ENCODE assay signal across 9 cellular contexts in the genomic region with DNA sequence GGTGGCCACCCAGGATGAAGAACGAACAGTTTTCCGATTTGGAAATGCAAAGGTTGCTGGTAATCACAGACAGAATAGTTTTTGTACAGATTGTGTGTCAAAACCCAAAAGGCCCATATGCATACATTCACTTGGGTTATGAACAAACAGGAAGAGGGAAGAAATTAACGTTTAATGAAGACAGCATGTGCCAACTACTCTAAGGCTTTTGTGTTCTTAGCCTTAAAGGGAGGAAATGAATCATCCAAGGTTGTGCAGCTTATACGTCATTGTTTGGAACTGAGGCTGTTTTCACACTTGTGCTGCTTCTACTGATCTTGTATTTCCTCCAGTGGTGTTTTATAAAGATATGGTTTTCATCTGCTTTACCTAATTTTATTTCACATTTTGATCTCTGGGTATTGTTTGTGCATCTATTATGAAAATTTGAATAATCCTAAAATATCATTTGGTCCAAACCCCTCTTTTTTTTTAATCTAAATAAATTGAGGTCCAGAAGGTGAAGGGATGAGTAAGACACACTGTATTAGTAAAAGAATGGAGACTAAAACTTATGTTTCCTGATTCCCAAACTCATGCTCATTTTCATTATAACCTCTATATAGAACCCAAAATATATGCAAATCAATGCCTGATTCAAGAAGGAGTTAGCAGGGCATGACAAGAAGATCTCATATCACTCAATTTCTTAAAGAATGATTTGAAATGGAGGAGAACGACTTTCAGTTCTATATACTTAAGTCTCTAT.
A peak's percentile ranks its signal among the peaks of the same experiment; 100 is the strongest.
DNase-seq lines count a peak whose midpoint lies in the region; ATAC-seq, FAIRE-seq and TF ChIP-seq lines count a peak whose summit lies in the region.
"Had no signal": no experiment of that assay in that cellular context is flagged by ENCODE, and none has a peak within 500 bp of the region (broad histone marks: within the 10 kb centered on the region; RNA-seq: fewer than 3 reads in every experiment).

No MANE protein-coding gene starts in this region.

- ATAC-seq in GM12878 (peak; percentile 77), GM23338 (no peak)

- H3K27ac ChIP-seq in GM12878 (ENCODE audit: control insufficient read depth, insufficient read depth) = no peak overlapping the region
- no peak overlapping the region for H3K27ac ChIP-seq in GM23338 (ENCODE audit: low read depth)

- H2AFZ ChIP-seq in GM12878 (ENCODE audit: control insufficient read depth, low read depth, low read length) (no peak overlapping the region), GM23338 (no peak overlapping the region)

- intact Hi-C loops in GM12878 (cut with micrococcal nuclease; ENCODE audit: unreplicated experiment) = no loop called here

- H3K4me3 ChIP-seq in GM12878 (no peak overlapping the region), GM23338 (no peak overlapping the region)

- H3K4me3 Mint-ChIP-seq in GM23338 (no peak overlapping the region), type B pancreatic cell (no peak overlapping the region)
- H3K4me3 Mint-ChIP-seq: activated T-cell treated with anti-CD3 and anti-CD28 coated beads, Interleukin-2, amount 50 U/mL, for 24 hours had no signal

- DNase-seq in DMS53 (lab: John Stamatoyannopoulos, UW) (peak; percentile 80), HS-5 (ENCODE audit: low read depth) (peak; percentile 94), GM12878 (ENCODE audit: low read depth, low spot score) (no peak), myocyte (ENCODE audit: low read depth) (peak; percentile 3), medulla oblongata (ENCODE audit: extremely low spot score) (no peak), GM23338 (ENCODE audit: low spot score) (no peak), cerebellum (ENCODE audit: low spot score) (no peak), type B pancreatic cell (ENCODE audit: extremely low spot score, unreplicated experiment) (no peak)
- DNase-seq: activated T-cell treated with anti-CD3 and anti-CD28 coated beads, Interleukin-2, amount 50 U/mL, for 24 hours had no signal

- no peaks in the 10 kb centered on the region for H3K9me3 ChIP-seq in GM12878 (replicated peaks; ENCODE audit: control insufficient read depth, insufficient read depth, low read length)

- TF ChIP-seq CTCF in GM12878 (IDR thresholded peaks at IDR 0.05 in 2 of 3, conservative IDR thresholded peaks at IDR 0.05 in 1 of 3; ENCODE audit: control insufficient read depth in 2 of 3, extremely low read depth in 1 of 3, insufficient read depth in 1 of 3, low read depth in 3 of 3, low read length in 3 of 3) (no peak), GM23338 (conservative IDR thresholded peaks at IDR 0.05; ENCODE audit: low read depth in 2 of 2) (no peak), type B pancreatic cell (conservative IDR thresholded peaks at IDR 0.05) (no peak)

- H3K4me1 ChIP-seq in GM12878 (ENCODE audit: control insufficient read depth, insufficient read depth, low read length) = no peaks in the 10 kb centered on the region
- no peaks in the 10 kb centered on the region for H3K4me1 ChIP-seq in GM23338 (ENCODE audit: insufficient read depth)

- no peak for TF ChIP-seq EP300 in GM12878 (IDR thresholded peaks at IDR 0.05; ENCODE audit: borderline replicate concordance in 1 of 2, control insufficient read depth in 1 of 2, low read depth in 2 of 2, low read length in 2 of 2)

- H3K79me2 ChIP-seq in GM12878 (ENCODE audit: control insufficient read depth, insufficient read depth, low read length) (no peaks in the 10 kb centered on the region), GM23338 (replicated peaks; ENCODE audit: insufficient read depth) (no peaks in the 10 kb centered on the region)

- SMC1A ChIA-PET in GM12878 (lab: Charles Lee; ENCODE audit: uncharacterized antibody, unreplicated experiment) = no interaction called here

- H3K36me3 Mint-ChIP-seq in GM23338 (ENCODE audit: low read depth) = no peaks in the 10 kb centered on the region
- no peaks in the 10 kb centered on the region for H3K36me3 Mint-ChIP-seq in type B pancreatic cell

- H3K36me3 ChIP-seq in GM12878 (ENCODE audit: control insufficient read depth in 2 of 2, insufficient read depth in 2 of 2, low read length in 1 of 2) = no peaks in the 10 kb centered on the region
- H3K36me3 ChIP-seq in GM23338 (ENCODE audit: insufficient read depth) = no peaks in the 10 kb centered on the region

- no peak for TF ChIP-seq POLR2A in GM12878 (IDR thresholded peaks at IDR 0.05; ENCODE audit: low read depth, low read length)

- H3K27me3 Mint-ChIP-seq in GM23338 (ENCODE audit: insufficient read depth, low read depth, poor library complexity) = no peaks in the 10 kb centered on the region
- no peaks in the 10 kb centered on the region for H3K27me3 Mint-ChIP-seq in type B pancreatic cell
- H3K27me3 Mint-ChIP-seq: activated T-cell treated with anti-CD3 and anti-CD28 coated beads, Interleukin-2, amount 50 U/mL, for 24 hours had no signal

- CTCF ChIA-PET in GM12878 (lab: Yijun Ruan, JAX) = no interaction called here

- H3K4me1 Mint-ChIP-seq in GM23338 (peaks cover 3% of the 10 kb centered on the region; the same call in 1 of the 3 replicates), type B pancreatic cell (ENCODE audit: unreplicated experiment) (no peaks in the 10 kb centered on the region)

- no peak overlapping the region; the same call in 1 of the 2 replicates for H3K27ac Mint-ChIP-seq in GM23338
- H3K27ac Mint-ChIP-seq in type B pancreatic cell = no peak overlapping the region
- H3K27ac Mint-ChIP-seq: activated T-cell treated with anti-CD3 and anti-CD28 coated beads, Interleukin-2, amount 50 U/mL, for 24 hours had no signal

- H4K20me1 ChIP-seq in GM12878 (ENCODE audit: control insufficient read depth, insufficient read depth) (no peaks in the 10 kb centered on the region), GM23338 (replicated peaks; ENCODE audit: insufficient read depth) (no peaks in the 10 kb centered on the region)

- H3K9me2 ChIP-seq in GM23338 (ENCODE audit: insufficient read depth) = no peaks in the 10 kb centered on the region

- H3K4me2 ChIP-seq in GM12878 (ENCODE audit: control insufficient read depth, insufficient read depth) (no peak overlapping the region), GM23338 (no peak overlapping the region)

- RAD21 ChIA-PET in GM12878 (lab: Charles Lee; ENCODE audit: unreplicated experiment) = no interaction called here

- no peaks in the 10 kb centered on the region for H3K9me3 Mint-ChIP-seq in GM23338
- H3K9me3 Mint-ChIP-seq in type B pancreatic cell = no peaks in the 10 kb centered on the region

- no peaks in the 10 kb centered on the region for H3F3A ChIP-seq in GM23338 (replicated peaks; ENCODE audit: low read depth)

- FAIRE-seq in GM12878 (lab: Jason Lieb, UNC) = no peak

- H3K9ac ChIP-seq in GM12878 (ENCODE audit: control insufficient read depth, insufficient read depth, low read length) = no peak overlapping the region

- 32% methylated on average over 5 of the region's 5 CpGs for WGBS in GM12878 (ENCODE audit: insufficient coverage, insufficient replicate concordance, low lambda C conversion rate, missing lambda C conversion rate)

- TF ChIP-seq RAD21 in GM12878 (IDR thresholded peaks at IDR 0.05; ENCODE audit: insufficient read depth, low read depth, low read length) = no peak

- no TSS peak for BruUV-seq in GM12878 (replicated peaks; lab: Mats Ljungman, UMichigan)

- POLR2A ChIA-PET in GM12878 (lab: Charles Lee) = no interaction called here

- in situ Hi-C loops in GM12878 (cut with MboI) = no loop called here

- no peaks in the 10 kb centered on the region for H3K27me3 ChIP-seq in GM12878 (replicated peaks in 1 of 2; ENCODE audit: control insufficient read depth in 2 of 2, insufficient read depth in 2 of 2, low read length in 1 of 2)
- no peaks in the 10 kb centered on the region for H3K27me3 ChIP-seq in GM23338 (ENCODE audit: insufficient read depth)

TF ChIP-seq in GM12878, 131 proteins besides CTCF, POLR2A, EP300 and RAD21:
- TF ChIP-seq BHLHE40 (IDR thresholded peaks at IDR 0.05; ENCODE audit: borderline replicate concordance in 1 of 2, low read depth in 2 of 2, low read length in 1 of 2) (0 out of 4 replicates have a peak, but pooled peaks of 1 of the 2 experiments have one; percentile 16), ASH2L (IDR thresholded peaks at IDR 0.05; ENCODE audit: borderline replicate concordance, low read depth) (no peak)

TF ChIP-seq in GM23338, 12 proteins besides CTCF, POLR2A, EP300 and RAD21 (continues in another document):
- TF ChIP-seq, protein P1, sequence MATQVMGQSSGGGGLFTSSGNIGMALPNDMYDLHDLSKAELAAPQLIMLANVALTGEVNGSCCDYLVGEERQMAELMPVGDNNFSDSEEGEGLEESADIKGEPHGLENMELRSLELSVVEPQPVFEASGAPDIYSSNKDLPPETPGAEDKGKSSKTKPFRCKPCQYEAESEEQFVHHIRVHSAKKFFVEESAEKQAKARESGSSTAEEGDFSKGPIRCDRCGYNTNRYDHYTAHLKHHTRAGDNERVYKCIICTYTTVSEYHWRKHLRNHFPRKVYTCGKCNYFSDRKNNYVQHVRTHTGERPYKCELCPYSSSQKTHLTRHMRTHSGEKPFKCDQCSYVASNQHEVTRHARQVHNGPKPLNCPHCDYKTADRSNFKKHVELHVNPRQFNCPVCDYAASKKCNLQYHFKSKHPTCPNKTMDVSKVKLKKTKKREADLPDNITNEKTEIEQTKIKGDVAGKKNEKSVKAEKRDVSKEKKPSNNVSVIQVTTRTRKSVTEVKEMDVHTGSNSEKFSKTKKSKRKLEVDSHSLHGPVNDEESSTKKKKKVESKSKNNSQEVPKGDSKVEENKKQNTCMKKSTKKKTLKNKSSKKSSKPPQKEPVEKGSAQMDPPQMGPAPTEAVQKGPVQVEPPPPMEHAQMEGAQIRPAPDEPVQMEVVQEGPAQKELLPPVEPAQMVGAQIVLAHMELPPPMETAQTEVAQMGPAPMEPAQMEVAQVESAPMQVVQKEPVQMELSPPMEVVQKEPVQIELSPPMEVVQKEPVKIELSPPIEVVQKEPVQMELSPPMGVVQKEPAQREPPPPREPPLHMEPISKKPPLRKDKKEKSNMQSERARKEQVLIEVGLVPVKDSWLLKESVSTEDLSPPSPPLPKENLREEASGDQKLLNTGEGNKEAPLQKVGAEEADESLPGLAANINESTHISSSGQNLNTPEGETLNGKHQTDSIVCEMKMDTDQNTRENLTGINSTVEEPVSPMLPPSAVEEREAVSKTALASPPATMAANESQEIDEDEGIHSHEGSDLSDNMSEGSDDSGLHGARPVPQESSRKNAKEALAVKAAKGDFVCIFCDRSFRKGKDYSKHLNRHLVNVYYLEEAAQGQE (IDR thresholded peaks at IDR 0.05; ENCODE audit: unreplicated experiment) = no peak
- TF ChIP-seq POLR2AphosphoS5 (IDR thresholded peaks at IDR 0.05; ENCODE audit: low read depth) = no peak

Comparison
In these comparisons a context has a peak if more than half of its experiments do, and no peak if none do; other contexts are left out.
1. DNase-seq: peak in DMS53 (single experiment), HS-5 (single experiment) and myocyte (single experiment); none in GM12878 (single experiment), medulla oblongata (single experiment), GM23338 (single experiment), cerebellum (single experiment) and type B pancreatic cell (single experiment).